In the genomic region with DNA sequence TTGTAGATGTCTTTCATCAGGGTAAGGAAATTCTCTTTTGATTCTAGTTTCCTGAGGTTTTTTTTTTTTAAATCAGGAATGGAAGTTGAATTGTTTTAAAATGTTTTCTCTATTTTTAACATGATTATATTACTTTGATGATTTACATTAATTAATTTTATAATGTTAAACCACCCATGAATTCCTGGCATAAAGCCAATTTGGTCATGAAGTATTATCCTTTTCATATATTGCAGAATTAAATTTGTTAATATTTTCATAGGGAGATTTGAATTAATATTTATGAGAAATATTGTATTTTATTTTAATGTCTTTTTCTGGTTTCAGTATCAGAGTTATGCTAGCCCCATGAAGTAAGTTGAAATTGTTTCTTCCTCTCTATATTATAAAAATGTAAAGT, we compare ENCODE assay signal across 15 cellular contexts.
DNase-seq lines count a peak whose midpoint lies in the region; ATAC-seq, FAIRE-seq and TF ChIP-seq lines count a peak whose summit lies in the region.
"Had no signal": no experiment of that assay in that cellular context is flagged by ENCODE, and none has a peak within 500 bp of the region (broad histone marks: within the 10 kb centered on the region; RNA-seq: fewer than 3 reads in every experiment).

No MANE protein-coding gene starts in this region.

- H3K27ac Mint-ChIP-seq in CD8-positive, alpha-beta memory T cell: no peak overlapping the region
- H3K27ac Mint-ChIP-seq in glutamatergic neuron (ENCODE audit: unreplicated experiment): no peak overlapping the region
- H3K27ac Mint-ChIP-seq: CD14-positive monocyte; CD4-positive, alpha-beta memory T cell had no signal

- no peaks in the 10 kb centered on the region for H3K36me3 Mint-ChIP-seq in CD8-positive, alpha-beta memory T cell
- H3K36me3 Mint-ChIP-seq in glutamatergic neuron (ENCODE audit: unreplicated experiment): no peaks in the 10 kb centered on the region
- H3K36me3 Mint-ChIP-seq: CD14-positive monocyte; CD4-positive, alpha-beta memory T cell had no signal

- no peaks in the 10 kb centered on the region for H3K9me3 Mint-ChIP-seq in CD8-positive, alpha-beta memory T cell
- peaks cover 6% of the 10 kb centered on the region for H3K9me3 Mint-ChIP-seq in glutamatergic neuron (ENCODE audit: unreplicated experiment)
- H3K9me3 Mint-ChIP-seq: CD4-positive, alpha-beta memory T cell; H9 had no signal

- TF ChIP-seq CTCF in glutamatergic neuron (IDR thresholded peaks at IDR 0.05; ENCODE audit: partially characterized antibody, unreplicated experiment): no peak

- no peaks in the 10 kb centered on the region for H3K36me3 ChIP-seq in CD8-positive, alpha-beta memory T cell (ENCODE audit: insufficient read depth, low read length)
- H3K36me3 ChIP-seq: BLaER1 had no signal

- no peaks in the 10 kb centered on the region for H3K4me1 Mint-ChIP-seq in CD8-positive, alpha-beta memory T cell
- H3K4me1 Mint-ChIP-seq in glutamatergic neuron (ENCODE audit: low read depth, unreplicated experiment): peaks cover 12% of the 10 kb centered on the region
- H3K4me1 Mint-ChIP-seq: CD14-positive monocyte; CD4-positive, alpha-beta memory T cell had no signal

- no peak overlapping the region for H3K27ac ChIP-seq in CD8-positive, alpha-beta memory T cell (ENCODE audit: low read depth, low read length)
- H3K27ac ChIP-seq: 22Rv1, BLaER1 had no signal

- H3K27me3 Mint-ChIP-seq in CD8-positive, alpha-beta memory T cell: peaks cover 4 to 15% of the 10 kb centered on the region in 2 donors
- H3K27me3 Mint-ChIP-seq in glutamatergic neuron (ENCODE audit: unreplicated experiment): peaks cover 2% of the 10 kb centered on the region

- DNase-seq in DMS 273 (lab: John Stamatoyannopoulos, UW; ENCODE audit: unreplicated experiment) (peak; percentile 7), DMS 273 treated with DMSO at 0.1 percent for 48 hours (lab: John Stamatoyannopoulos, UW) (no peak), glutamatergic neuron (no peak)
- DNase-seq in CD8-positive, alpha-beta memory T cell: no peak
- DNase-seq: Calu3; CD4-positive, alpha-beta memory T cell; GDM1; H9 had no signal

- no peaks in the 10 kb centered on the region for H3K4me1 ChIP-seq in CD8-positive, alpha-beta memory T cell (ENCODE audit: insufficient read depth, low read length)
- H3K4me1 ChIP-seq: BLaER1 had no signal

- H3K9me3 ChIP-seq in CD8-positive, alpha-beta memory T cell (ENCODE audit: low read length): no peaks in the 10 kb centered on the region
- H3K9me3 ChIP-seq: BLaER1 had no signal

- POLR2A ChIA-PET in CD8-positive, alpha-beta memory T cell (lab: Charles Lee): no interaction called here

- no peak for ATAC-seq in GM18519 (IDR thresholded peaks at IDR 0.05; ENCODE audit: low FRiP score, unreplicated experiment)

- no peak overlapping the region for H3K4me3 Mint-ChIP-seq in CD8-positive, alpha-beta memory T cell
- no peak overlapping the region for H3K4me3 Mint-ChIP-seq in glutamatergic neuron (ENCODE audit: unreplicated experiment)
- H3K4me3 Mint-ChIP-seq: CD14-positive monocyte; CD4-positive, alpha-beta memory T cell; H9 had no signal

- H3K4me3 ChIP-seq in CD8-positive, alpha-beta memory T cell (ENCODE audit: low read length): no peak overlapping the region
- H3K4me3 ChIP-seq: BLaER1 had no signal

- FAIRE-seq in TTC549 (lab: Jason Lieb, UNC) (peak; percentile 46), endometrium (lab: Jason Lieb, UNC) (peak; percentile 41)
- FAIRE-seq: GM18507 had no signal

- no peaks in the 10 kb centered on the region for H3K27me3 ChIP-seq in CD8-positive, alpha-beta memory T cell (ENCODE audit: insufficient read depth, low read length, poor library complexity, severe bottlenecking)
- H3K27me3 ChIP-seq: BLaER1 had no signal

- CTCF ChIA-PET in CD8-positive, alpha-beta memory T cell (lab: Charles Lee): no interaction called here
